ENCODE assay signal across 14 cellular contexts in the genomic region with DNA sequence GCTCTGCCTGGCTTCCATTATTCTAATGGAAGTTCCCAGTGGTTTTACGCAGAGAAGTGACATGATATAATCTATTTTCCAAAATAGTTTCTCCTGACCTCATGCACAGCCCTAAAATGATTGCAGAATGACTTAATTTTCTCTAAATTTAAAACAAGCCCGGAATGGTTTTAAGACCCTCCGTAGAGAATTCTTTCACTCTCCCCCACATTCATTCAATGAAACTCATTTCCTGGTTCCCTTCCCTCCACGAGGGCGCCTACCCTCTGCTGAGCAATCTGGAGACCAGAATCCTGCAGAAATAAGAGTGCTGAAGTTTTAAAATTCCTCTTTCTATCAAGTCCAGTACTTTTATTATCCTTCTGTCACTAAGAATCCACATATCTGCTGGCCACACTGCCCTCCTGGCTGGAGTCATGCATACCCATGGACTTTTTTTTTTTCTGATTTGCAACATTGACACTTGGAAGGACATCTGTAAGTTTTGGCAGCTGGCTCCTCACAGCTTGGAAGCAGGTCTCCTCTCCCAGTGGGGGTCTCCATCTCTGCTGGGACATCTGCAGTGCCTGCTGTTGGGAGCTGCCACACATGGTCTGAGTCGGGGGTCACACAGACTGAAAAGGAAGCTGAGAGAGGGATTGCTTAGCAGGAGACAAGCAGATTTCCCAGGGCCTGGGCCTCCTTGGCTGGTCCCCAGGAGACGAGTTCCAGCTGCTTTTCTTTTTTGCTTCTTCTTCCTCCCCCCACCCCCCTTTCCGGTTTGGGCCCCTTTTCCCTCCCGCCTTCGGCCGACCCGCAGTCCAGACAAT.
DNase-seq lines count a peak whose midpoint lies in the region; ATAC-seq and TF ChIP-seq lines count a peak whose summit lies in the region.
"Had no signal": no experiment of that assay in that cellular context is flagged by ENCODE, and none has a peak within 500 bp of the region (broad histone marks: within the 10 kb centered on the region; RNA-seq: fewer than 3 reads in every experiment).

No MANE protein-coding gene starts in this region.

- H3K4me3 ChIP-seq in AG04450 (ENCODE audit: low read depth, low read length) (no peak overlapping the region), SJCRH30 (peak overlapping the region; percentile 34), fibroblast of villous mesenchyme (ENCODE audit: low read depth, low read length) (no peak overlapping the region)
- H3K4me3 ChIP-seq: A549, ascending aorta, pancreas, suprapubic skin had no signal

- peaks cover 2% of the 10 kb centered on the region for H3K27me3 Mint-ChIP-seq in nephron progenitor cell (ENCODE audit: low read depth, poor library complexity)

- peak overlapping the region; percentile 26 for H3K4me3 Mint-ChIP-seq in nephron progenitor cell

- H3K27ac Mint-ChIP-seq in nephron progenitor cell = peak overlapping the region; percentile 95

- peaks cover 49% of the 10 kb centered on the region for H3K36me3 Mint-ChIP-seq in nephron progenitor cell (ENCODE audit: low read depth)

- H3K4me1 Mint-ChIP-seq in nephron progenitor cell = peaks cover 31% of the 10 kb centered on the region

- peaks cover 14% of the 10 kb centered on the region for H3K4me1 ChIP-seq in SJCRH30
- H3K4me1 ChIP-seq: A549, pancreas had no signal

- POLR2A ChIA-PET in AG04450 (lab: Yijun Ruan, JAX) = no interaction called here

- H3K9me3 Mint-ChIP-seq in nephron progenitor cell = peaks cover 63% of the 10 kb centered on the region

- peaks cover 9% of the 10 kb centered on the region; the same call in 1 of the 2 replicates for H3K9me3 ChIP-seq in AG04450 (ENCODE audit: control insufficient read depth, insufficient read depth, low read length)
- peaks cover 18% of the 10 kb centered on the region for H3K9me3 ChIP-seq in SJCRH30 (replicated peaks)
- H3K9me3 ChIP-seq: ascending aorta, pancreas, suprapubic skin had no signal

- H3K27me3 ChIP-seq in AG04450 (ENCODE audit: control insufficient read depth, insufficient read depth, low read length) = no peaks in the 10 kb centered on the region
- H3K27me3 ChIP-seq in SJCRH30 = no peaks in the 10 kb centered on the region
- H3K27me3 ChIP-seq: ascending aorta, pancreas, suprapubic skin had no signal

- CTCF ChIA-PET in AG04450 (lab: Charles Lee) = interaction anchor here (0.7 to 1.4 kb wide), 2 partner anchors 27 to 233 kb away, joined by 4 read pairs; no protein-coding TSS in a partner anchor

- DNase-seq in AG04450 (ENCODE audit: low read depth, low spot score) = no peak
- DNase-seq in SJCRH30 = peak; percentile 56 to 66
- peak; percentile 68 for DNase-seq in fibroblast of villous mesenchyme (ENCODE audit: low read depth)
- no peak for DNase-seq in nephron progenitor cell
- no peak for DNase-seq in amniotic stem cell (lab: John Stamatoyannopoulos, UW)
- no peak for DNase-seq in islet precursor cell
- DNase-seq: left colon, pancreas had no signal

- TF ChIP-seq CTCF in AG04450 (IDR thresholded peaks at IDR 0.05; ENCODE audit: low read depth, low read length) (peak; percentile 7; the same call in 1 of the 2 replicates), fibroblast of villous mesenchyme (IDR thresholded peaks at IDR 0.05; ENCODE audit: insufficient read depth, low read depth, low read length) (no peak), nephron progenitor cell (IDR thresholded peaks at IDR 0.05) (no peak)

- peak overlapping the region; percentile 53 for H3K27ac ChIP-seq in AG04450 (ENCODE audit: low read depth, low read length)
- H3K27ac ChIP-seq in SJCRH30 = peak overlapping the region; percentile 54
- H3K27ac ChIP-seq: A549, ascending aorta, pancreas, suprapubic skin had no signal

- H3K36me3 ChIP-seq in SJCRH30 = no peaks in the 10 kb centered on the region
- H3K36me3 ChIP-seq: ascending aorta, pancreas, suprapubic skin had no signal

- ATAC-seq in GM18868 (IDR thresholded peaks at IDR 0.05; ENCODE audit: unreplicated experiment) = no peak
- ATAC-seq in GM21619 (IDR thresholded peaks at IDR 0.05; ENCODE audit: unreplicated experiment) = no peak
- ATAC-seq: A549, esophagus mucosa, left colon had no signal

Comparison
In these comparisons a context has a peak if more than half of its experiments do, and no peak if none do; other contexts are left out.
1. DNase-seq: peak in SJCRH30 (2 of 2) and fibroblast of villous mesenchyme (single experiment); none in AG04450 (single experiment), nephron progenitor cell (single experiment), amniotic stem cell (single experiment) and islet precursor cell (single experiment).